Comparison of ENCODE assay signal across 1 cellular context in the genomic region with DNA sequence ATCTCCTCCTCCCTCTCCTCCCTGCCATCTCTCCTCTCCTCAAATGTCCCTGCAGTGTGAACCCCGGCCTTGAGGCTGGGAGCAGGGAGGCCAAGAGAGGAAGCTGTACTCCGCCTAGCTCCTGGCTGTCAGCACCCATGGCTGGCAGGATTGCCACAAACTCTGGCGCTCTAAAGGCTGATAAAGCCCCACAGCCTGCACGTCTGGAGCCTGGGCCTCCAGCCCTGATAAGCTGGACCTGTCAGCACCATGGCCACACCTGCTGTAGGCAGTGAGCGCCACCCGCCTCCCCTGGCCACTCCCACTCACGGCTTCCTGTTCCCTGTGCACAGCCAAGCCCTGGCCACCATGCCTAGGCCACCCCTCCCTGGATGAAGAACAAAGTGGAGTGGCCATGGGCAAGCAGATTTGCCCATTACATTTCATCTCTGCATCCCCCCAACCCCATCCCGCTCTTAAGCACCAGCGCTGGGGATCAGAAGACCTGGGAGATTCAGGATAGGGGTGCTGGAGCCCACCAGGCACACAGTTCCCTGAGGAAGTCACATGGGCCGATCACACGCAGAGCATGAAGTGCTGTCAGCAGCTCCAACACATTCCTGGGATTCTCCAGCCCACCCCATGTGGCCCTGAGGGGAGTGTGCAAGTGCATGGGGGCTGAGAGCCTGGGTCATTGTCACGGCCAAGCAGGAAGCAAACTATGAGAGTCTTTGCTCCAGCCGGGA.
TF ChIP-seq lines count a peak whose summit lies in the region.

No MANE protein-coding gene starts in this region.

TF ChIP-seq in HEK293T, 16 proteins besides CTCF, POLR2A, EP300 and RAD21 (continued from another document):
- TF ChIP-seq LEF1 (IDR thresholded peaks at IDR 0.05; ENCODE audit: borderline replicate concordance) (no peak), FOXM1 (IDR thresholded peaks at IDR 0.05; ENCODE audit: borderline replicate concordance) (no peak)
